11 cellular contexts compared by ENCODE assay signal in genomic region chr6:12324096-12324495, GRCh38. TPM values are rescaled to one million over a fixed set of nuclear protein-coding genes. Genes with fewer than 3 reads are reported as not detected.
DNase-seq lines count a peak whose midpoint lies in the region; ATAC-seq, FAIRE-seq and TF ChIP-seq lines count a peak whose summit lies in the region.
"Had no signal": no experiment of that assay in that cellular context is flagged by ENCODE, and none has a peak within 500 bp of the region (broad histone marks: within the 10 kb centered on the region; RNA-seq: fewer than 3 reads in every experiment).

No MANE protein-coding gene starts in this region.

- no peaks in the 10 kb centered on the region for H3K9me3 ChIP-seq in keratinocyte (ENCODE audit: control insufficient read depth, low read depth, low read length)

- peaks cover 39% of the 10 kb centered on the region for H3K4me1 ChIP-seq in keratinocyte (ENCODE audit: control insufficient read depth, extremely low read depth, insufficient read depth, low read length)

- H3K36me3 ChIP-seq in keratinocyte (ENCODE audit: control insufficient read depth in 2 of 2, extremely low read depth in 1 of 2, insufficient read depth in 2 of 2, low read length in 2 of 2), result no peaks in the 10 kb centered on the region

- in situ Hi-C loops in astrocyte of the cerebellum (cut with HindIII; ENCODE audit: low sequenced_read_pairs) (no loop called here), GM13977 (cut with MboI; ENCODE audit: low pct_unique_long_range_greater_than_20kb, low sequenced_read_pairs, unreplicated experiment) (no loop called here)

- dilution Hi-C loops in keratinocyte (cut with MboI; ENCODE audit: extremely low pct_ligation_motif_present, low sequenced_read_pairs), result no loop called here

- DNase-seq in left ventricle myocardium superior (no peak), cardiac septum (ENCODE audit: low spot score) (no peak), astrocyte of the cerebellum (ENCODE audit: low read depth) (peak; percentile 27), keratinocyte (ENCODE audit: low read depth, low spot score) (peak; percentile 98), GM13977 (ENCODE audit: low spot score) (no peak), omental fat pad (ENCODE audit: low spot score) (no peak), NCI-H1694 treated with DMSO at 0.1 percent for 48 hours (lab: John Stamatoyannopoulos, UW) (no peak)
- no peak for DNase-seq in stimulated activated CD4-positive, alpha-beta T cell treated with anti-CD3 and anti-CD28 coated beads, Interleukin-4, amount 100 ng/mL, for 24 hours
- DNase-seq: activated T-cell treated with anti-CD3 and anti-CD28 coated beads, Interleukin-2, amount 50 U/mL, for 72 hours; naive thymus-derived CD4-positive, alpha-beta T cell; NCI-H1048 had no signal

- intact Hi-C loops in left ventricle myocardium superior (cut with micrococcal nuclease) (no loop called here), cardiac septum (cut with DNase I) (no loop called here)

- FAIRE-seq in keratinocyte (lab: Jason Lieb, UNC), result peak; percentile 99

- H4K20me1 ChIP-seq in keratinocyte (ENCODE audit: control insufficient read depth, extremely low read depth, insufficient read depth, low read length), result no peaks in the 10 kb centered on the region

- TF ChIP-seq CTCF in astrocyte of the cerebellum (IDR thresholded peaks at IDR 0.05; ENCODE audit: low read depth, low read length, missing control alignments) (no peak), keratinocyte (optimal IDR thresholded peaks at IDR 0.05 in 1 of 3, IDR thresholded peaks at IDR 0.05 in 1 of 3, conservative IDR thresholded peaks at IDR 0.05 in 1 of 3; ENCODE audit: extremely low read depth in 1 of 3, insufficient read depth in 2 of 3, low read length in 3 of 3) (no peak), GM13977 (IDR thresholded peaks at IDR 0.05; ENCODE audit: extremely low read depth, insufficient read depth, missing control alignments) (no peak), omental fat pad (IDR thresholded peaks at IDR 0.05) (no peak)

- no peak overlapping the region for H2AFZ ChIP-seq in keratinocyte (ENCODE audit: control insufficient read depth, low read length)

- no peaks in the 10 kb centered on the region for H3K27me3 ChIP-seq in keratinocyte (ENCODE audit: control insufficient read depth, extremely low read depth, insufficient read depth, low read length)

- peak overlapping the region; percentile 59 for H3K4me2 ChIP-seq in keratinocyte (ENCODE audit: control insufficient read depth, extremely low read depth, insufficient read depth, low read depth, low read length)

- peak overlapping the region; percentile 90 for H3K27ac ChIP-seq in keratinocyte (ENCODE audit: control insufficient read depth, insufficient read depth, low read length)

- peak overlapping the region; percentile 66 for H3K9ac ChIP-seq in keratinocyte (ENCODE audit: control insufficient read depth, extremely low read depth, insufficient read depth, low read length)

- H3K9me1 ChIP-seq in keratinocyte (ENCODE audit: control insufficient read depth, extremely low read depth, insufficient read depth, low read length), result no peaks in the 10 kb centered on the region

- no peaks in the 10 kb centered on the region for H3K79me2 ChIP-seq in keratinocyte (ENCODE audit: control insufficient read depth, insufficient read depth, low read length)

- H3K4me3 ChIP-seq in astrocyte of the cerebellum (ENCODE audit: low read depth, low read length) (no peak overlapping the region), keratinocyte (ENCODE audit: control insufficient read depth in 2 of 3, extremely low read depth in 1 of 3, insufficient read depth in 2 of 3, low read depth in 1 of 3, low read length in 3 of 3) (peak overlapping the region in 1 of 3 experiments; percentile 18)

- peak; percentile 18 for ATAC-seq in left ventricle myocardium superior
- ATAC-seq in omental fat pad (ENCODE audit: low FRiP score), result no peak
- ATAC-seq: activated T-cell treated with anti-CD3 and anti-CD28 coated beads, Interleukin-2, amount 50 U/mL, for 72 hours; naive thymus-derived CD4-positive, alpha-beta T cell had no signal

RNA-seq across cellular contexts. Expression of gene EDN1, which starts 33.9 kb away (rescaled TPM):
- total RNA-seq in left ventricle myocardium superior (2.7 TPM), cardiac septum (5.9 TPM), omental fat pad (10 to 100 TPM in 2 of 4 donors, 1 to 10 TPM in 2; 3.6 to 38.4 (median 20.1) TPM)
- polyA plus RNA-seq in keratinocyte, result 17.2 to 19.7 TPM (median 18.0 TPM) in 3 replicates
- 13.7 TPM for polyA plus RNA-seq in keratinocyte (2011; ENCODE audit: low read depth)
- 8.8 and 14.9 TPM in 2 replicates for polyA plus RNA-seq in keratinocyte (2011; cell fraction: cytosol; rRNA removed)
- polyA plus RNA-seq in keratinocyte (2011; cell fraction: nucleus; rRNA removed), result 41.0 and 50.4 TPM in 2 replicates
- 13.0 and 13.5 TPM in 2 replicates for polyA plus RNA-seq in keratinocyte (2012; ENCODE audit: low replicate concordance)
- polyA minus RNA-seq in keratinocyte, result 6.3 to 7.3 TPM (median 7.1 TPM) in 3 replicates
- 9.4 TPM for polyA minus RNA-seq in keratinocyte (2011; cell fraction: cytosol; rRNA and poly(A)+ RNA removed)
- 11.9 and 12.2 TPM in 2 replicates for polyA minus RNA-seq in keratinocyte (2011; cell fraction: nucleus; rRNA and poly(A)+ RNA removed)

Comparison
In these comparisons a context has a peak if more than half of its experiments do, and no peak if none do; other contexts are left out.
1. DNase-seq: peak in astrocyte of the cerebellum (single experiment) and keratinocyte (single experiment); none in left ventricle myocardium superior (single experiment), cardiac septum (single experiment), GM13977 (single experiment), omental fat pad (single experiment), stimulated activated CD4-positive, alpha-beta T cell treated with anti-CD3 and anti-CD28 coated beads, Interleukin-4, amount 100 ng/mL, for 24 hours (single experiment) and NCI-H1694 treated with DMSO at 0.1 percent for 48 hours (single experiment).